Comparison of ENCODE assay signal across 8 cellular contexts in genomic region chr1:51421961-51422360, GRCh38.
DNase-seq lines count a peak whose midpoint lies in the region; ATAC-seq and TF ChIP-seq lines count a peak whose summit lies in the region.

No MANE protein-coding gene starts in this region.

- peak overlapping the region; percentile 92 for H3K27ac Mint-ChIP-seq in activated T-cell treated with anti-CD3 and anti-CD28 coated beads, Interleukin-2, amount 50 U/mL, for 72 hours
- no peak overlapping the region for H3K27ac Mint-ChIP-seq in activated T-cell treated with anti-CD3 and anti-CD28 coated beads, Interleukin-2, amount 50 U/mL, for 24 hours
- peak overlapping the region; percentile 50 for H3K27ac Mint-ChIP-seq in activated B cell treated with CpG ODN at 0.5 μM for 24 hours
- H3K27ac Mint-ChIP-seq in stimulated activated naive B cell treated with anti-CD40 and anti-IgM and Interleukin-4, amounts not matched to agents 10 μg/mL and 1 μg/mL and 100 μg/mL, for 72 hours = no peak overlapping the region

- POLR2A ChIA-PET in activated B cell treated with CpG ODN at 0.5 μM for 24 hours (lab: Charles Lee) = interaction anchor here (0.7 kb wide), 1 partner anchor 97 kb away, joined by 3 read pairs; no protein-coding TSS in a partner anchor

- H3K27me3 Mint-ChIP-seq in activated T-cell treated with anti-CD3 and anti-CD28 coated beads, Interleukin-2, amount 50 U/mL, for 72 hours (ENCODE audit: low read depth) = no peaks in the 10 kb centered on the region
- H3K27me3 Mint-ChIP-seq in activated T-cell treated with anti-CD3 and anti-CD28 coated beads, Interleukin-2, amount 50 U/mL, for 24 hours = no peaks in the 10 kb centered on the region
- H3K27me3 Mint-ChIP-seq in activated B cell treated with CpG ODN at 0.5 μM for 24 hours = no peaks in the 10 kb centered on the region
- H3K27me3 Mint-ChIP-seq in stimulated activated naive B cell treated with anti-CD40 and anti-IgM and Interleukin-4, amounts not matched to agents 10 μg/mL and 1 μg/mL and 100 μg/mL, for 72 hours = no peaks in the 10 kb centered on the region

- no peak for DNase-seq in activated T-cell treated with anti-CD3 and anti-CD28 coated beads, Interleukin-2, amount 50 U/mL, for 72 hours
- no peak for DNase-seq in activated T-cell treated with anti-CD3 and anti-CD28 coated beads, Interleukin-2, amount 50 U/mL, for 24 hours
- DNase-seq in NCI-H1105 treated with DMSO at 0.1 percent for 48 hours (lab: John Stamatoyannopoulos, UW) (peak; percentile 45), activated B cell treated with CpG ODN at 0.5 μM for 24 hours (no peak), left ventricle myocardium superior (no peak)
- no peak for DNase-seq in stimulated activated naive B cell treated with anti-CD40 and anti-IgM and Interleukin-4, amounts not matched to agents 10 μg/mL and 1 μg/mL and 100 μg/mL, for 72 hours

- no peaks in the 10 kb centered on the region for H3K9me3 Mint-ChIP-seq in activated T-cell treated with anti-CD3 and anti-CD28 coated beads, Interleukin-2, amount 50 U/mL, for 72 hours
- H3K9me3 Mint-ChIP-seq in activated T-cell treated with anti-CD3 and anti-CD28 coated beads, Interleukin-2, amount 50 U/mL, for 24 hours = no peaks in the 10 kb centered on the region
- H3K9me3 Mint-ChIP-seq in activated B cell treated with CpG ODN at 0.5 μM for 24 hours = no peaks in the 10 kb centered on the region
- no peaks in the 10 kb centered on the region for H3K9me3 Mint-ChIP-seq in stimulated activated naive B cell treated with anti-CD40 and anti-IgM and Interleukin-4, amounts not matched to agents 10 μg/mL and 1 μg/mL and 100 μg/mL, for 72 hours

- TF ChIP-seq CTCF in activated B cell treated with CpG ODN at 0.5 μM for 24 hours (IDR thresholded peaks at IDR 0.05) = no peak

- peak; percentile 75 to 80 for ATAC-seq in activated T-cell treated with anti-CD3 and anti-CD28 coated beads, Interleukin-2, amount 50 U/mL, for 72 hours (replicated peaks in 1 of 2)
- ATAC-seq in activated B cell treated with CpG ODN at 0.5 μM for 24 hours (ENCODE audit: low read depth) (peak; percentile 62), left ventricle myocardium superior (peak; percentile 71), GM18858 (IDR thresholded peaks at IDR 0.05; ENCODE audit: unreplicated experiment) (no peak), HG03108 (IDR thresholded peaks at IDR 0.05; ENCODE audit: unreplicated experiment) (no peak)
- ATAC-seq in stimulated activated naive B cell treated with anti-CD40 and anti-IgM and Interleukin-4, amounts not matched to agents 10 μg/mL and 1 μg/mL and 100 μg/mL, for 72 hours (replicated peaks) = peak; percentile 67 to 70

- H3K36me3 Mint-ChIP-seq in activated T-cell treated with anti-CD3 and anti-CD28 coated beads, Interleukin-2, amount 50 U/mL, for 72 hours (ENCODE audit: insufficient read depth in 2 of 2) = peaks cover 0 to 22% of the 10 kb centered on the region in 2 donors
- peaks cover 83% of the 10 kb centered on the region for H3K36me3 Mint-ChIP-seq in activated T-cell treated with anti-CD3 and anti-CD28 coated beads, Interleukin-2, amount 50 U/mL, for 24 hours (ENCODE audit: low read depth)
- H3K36me3 Mint-ChIP-seq in activated B cell treated with CpG ODN at 0.5 μM for 24 hours (ENCODE audit: low read depth) = peaks cover 82% of the 10 kb centered on the region
- peaks cover 53 to 63% of the 10 kb centered on the region in 2 donors for H3K36me3 Mint-ChIP-seq in stimulated activated naive B cell treated with anti-CD40 and anti-IgM and Interleukin-4, amounts not matched to agents 10 μg/mL and 1 μg/mL and 100 μg/mL, for 72 hours

- intact Hi-C loops in activated B cell treated with CpG ODN at 0.5 μM for 24 hours (cut with micrococcal nuclease) (no loop called here), left ventricle myocardium superior (cut with micrococcal nuclease) (no loop called here)

- H3K4me1 Mint-ChIP-seq in activated T-cell treated with anti-CD3 and anti-CD28 coated beads, Interleukin-2, amount 50 U/mL, for 72 hours (ENCODE audit: low read depth) = peaks cover 10% of the 10 kb centered on the region
- H3K4me1 Mint-ChIP-seq in activated T-cell treated with anti-CD3 and anti-CD28 coated beads, Interleukin-2, amount 50 U/mL, for 24 hours (ENCODE audit: low read depth) = peaks cover 25% of the 10 kb centered on the region
- peaks cover 16% of the 10 kb centered on the region for H3K4me1 Mint-ChIP-seq in activated B cell treated with CpG ODN at 0.5 μM for 24 hours
- peaks cover 12% of the 10 kb centered on the region in 2 donors for H3K4me1 Mint-ChIP-seq in stimulated activated naive B cell treated with anti-CD40 and anti-IgM and Interleukin-4, amounts not matched to agents 10 μg/mL and 1 μg/mL and 100 μg/mL, for 72 hours

- CTCF ChIA-PET in activated B cell treated with CpG ODN at 0.5 μM for 24 hours (lab: Charles Lee) = interaction anchor here (2.1 kb wide), 1 partner anchor 113 kb away, joined by 7 read pairs; no protein-coding TSS in a partner anchor

- peak overlapping the region; percentile 38 to 49 for H3K4me3 Mint-ChIP-seq in activated T-cell treated with anti-CD3 and anti-CD28 coated beads, Interleukin-2, amount 50 U/mL, for 72 hours
- H3K4me3 Mint-ChIP-seq in activated T-cell treated with anti-CD3 and anti-CD28 coated beads, Interleukin-2, amount 50 U/mL, for 24 hours = no peak overlapping the region
- H3K4me3 Mint-ChIP-seq in activated B cell treated with CpG ODN at 0.5 μM for 24 hours = no peak overlapping the region
- no peak overlapping the region for H3K4me3 Mint-ChIP-seq in stimulated activated naive B cell treated with anti-CD40 and anti-IgM and Interleukin-4, amounts not matched to agents 10 μg/mL and 1 μg/mL and 100 μg/mL, for 72 hours

Comparison
In these comparisons a context has a peak if more than half of its experiments do, and no peak if none do; other contexts are left out.
1. H3K27ac Mint-ChIP-seq: peak in activated T-cell treated with anti-CD3 and anti-CD28 coated beads, Interleukin-2, amount 50 U/mL, for 72 hours (single experiment) and activated B cell treated with CpG ODN at 0.5 μM for 24 hours (single experiment); none in activated T-cell treated with anti-CD3 and anti-CD28 coated beads, Interleukin-2, amount 50 U/mL, for 24 hours (single experiment) and stimulated activated naive B cell treated with anti-CD40 and anti-IgM and Interleukin-4, amounts not matched to agents 10 μg/mL and 1 μg/mL and 100 μg/mL, for 72 hours (single experiment).
2. H3K4me3 Mint-ChIP-seq: peak in activated T-cell treated with anti-CD3 and anti-CD28 coated beads, Interleukin-2, amount 50 U/mL, for 72 hours (2 of 2); none in activated T-cell treated with anti-CD3 and anti-CD28 coated beads, Interleukin-2, amount 50 U/mL, for 24 hours (single experiment), activated B cell treated with CpG ODN at 0.5 μM for 24 hours (single experiment) and stimulated activated naive B cell treated with anti-CD40 and anti-IgM and Interleukin-4, amounts not matched to agents 10 μg/mL and 1 μg/mL and 100 μg/mL, for 72 hours (0 of 2).
3. ATAC-seq: peak in activated T-cell treated with anti-CD3 and anti-CD28 coated beads, Interleukin-2, amount 50 U/mL, for 72 hours (2 of 2), activated B cell treated with CpG ODN at 0.5 μM for 24 hours (single experiment), left ventricle myocardium superior (single experiment) and stimulated activated naive B cell treated with anti-CD40 and anti-IgM and Interleukin-4, amounts not matched to agents 10 μg/mL and 1 μg/mL and 100 μg/mL, for 72 hours (2 of 2); none in GM18858 (single experiment) and HG03108 (single experiment).